Comparison of ENCODE assay signal across 8 cellular contexts in genomic region chr19:58466760-58467589, GRCh38. TPM values are rescaled to one million over a fixed set of nuclear protein-coding genes. Genes with fewer than 3 reads are reported as not detected.
DNase-seq lines count a peak whose midpoint lies in the region; ATAC-seq and TF ChIP-seq lines count a peak whose summit lies in the region.

TSS of gene ZNF324 (plus strand) at chr19:58467080. CDS start at chr19:58469186, 2,106 bp downstream.

- TF ChIP-seq POLR2A in erythroblast (IDR thresholded peaks at IDR 0.05; ENCODE audit: low read length), result peak; percentile 80

- H3K27ac ChIP-seq in PC-9 (no peak within 1 kb of the TSS), muscle layer of colon (ENCODE audit: low read depth, low read length) (peak within 1 kb of the TSS; percentile 84)

- peak within 1 kb of the TSS; percentile 77 for H2AFZ ChIP-seq in PC-9

- POLR2A ChIA-PET in PC-9 (lab: Charles Lee; ENCODE audit: unreplicated experiment), result interaction anchor here (1.2 kb wide), 1 partner anchor 15 kb away, joined by 10 read pairs; no protein-coding TSS in a partner anchor

- peak; percentile 96 for DNase-seq in DMS153 treated with DMSO at 0.1 percent for 48 hours (lab: John Stamatoyannopoulos, UW; ENCODE audit: unreplicated experiment)
- DNase-seq in Jurkat, Clone E6-1 (ENCODE audit: low read depth, low spot score), result peak; percentile 93
- peak; percentile 85 to 96 for DNase-seq in PC-9
- peak; percentile 97 for DNase-seq in activated T-cell treated with anti-CD3 and anti-CD28 coated beads, Interleukin-2, amount 50 U/mL, for 1 hour
- DNase-seq in erythroblast (lab: John Stamatoyannopoulos, UW), result peak; percentile 97 to 98
- DNase-seq in stimulated activated CD8-positive, alpha-beta memory T cell treated with anti-CD3 and anti-CD28 coated beads, Interleukin-7, amount 100 ng/mL, for 24 hours (ENCODE audit: low read depth), result peak; percentile 95

- CTCF ChIA-PET in PC-9 (lab: Charles Lee), result no interaction called here

- H3K9ac ChIP-seq in muscle layer of colon (ENCODE audit: low read length), result peak within 1 kb of the TSS; percentile 33

- H3K36me3 ChIP-seq in PC-9 (ENCODE audit: low read depth) (no peaks in the 10 kb centered on the region), muscle layer of colon (ENCODE audit: insufficient read depth, low read length) (peaks cover 14% of the 10 kb centered on the region)

- peak within 1 kb of the TSS; percentile 84 for H3K4me2 ChIP-seq in PC-9

- no peak for TF ChIP-seq CTCF in PC-9 (conservative IDR thresholded peaks at IDR 0.05)

- BruUV-seq in PC-9 (replicated peaks; lab: Mats Ljungman, UMichigan), result TSS peak; percentile 48

- no peaks in the 10 kb centered on the region for H3F3A ChIP-seq in PC-9 (ENCODE audit: insufficient read depth, low read depth)

- H3K4me3 ChIP-seq in Jurkat, Clone E6-1 (ENCODE audit: low read length), result peak within 1 kb of the TSS; percentile 72
- H3K4me3 ChIP-seq in PC-9 (peak within 1 kb of the TSS; percentile 68), muscle layer of colon (ENCODE audit: low read depth in 1 of 2, low read length in 2 of 2) (peak within 1 kb of the TSS; percentile 70 to 81)

- peaks cover 11% of the 10 kb centered on the region; the same call in 1 of the 2 replicates for H3K79me2 ChIP-seq in PC-9 (ENCODE audit: low read depth)

- no peaks in the 10 kb centered on the region for H3K9me2 ChIP-seq in PC-9 (ENCODE audit: insufficient read depth)

- 0 out of 2 replicates have a peak, but pooled peaks cover 10% of the 10 kb centered on the region for H4K20me1 ChIP-seq in PC-9 (ENCODE audit: insufficient read depth)

- H3K27me3 ChIP-seq in PC-9 (ENCODE audit: insufficient read depth, low read depth) (no peaks in the 10 kb centered on the region), muscle layer of colon (ENCODE audit: control insufficient read depth in 1 of 2, insufficient read depth in 2 of 2, low read length in 2 of 2) (no peaks in the 10 kb centered on the region)

- peak; percentile 85 for ATAC-seq in GM21619 (IDR thresholded peaks at IDR 0.05; ENCODE audit: unreplicated experiment)

- no peaks in the 10 kb centered on the region for H3K9me3 ChIP-seq in PC-9 (ENCODE audit: insufficient read depth, low read depth)
- H3K9me3 ChIP-seq in muscle layer of colon (ENCODE audit: low read length), result no peaks in the 10 kb centered on the region

- H3K4me1 ChIP-seq in PC-9 (replicated peaks; ENCODE audit: insufficient read depth), result no peaks in the 10 kb centered on the region
- H3K4me1 ChIP-seq in muscle layer of colon (ENCODE audit: insufficient read depth, low read length), result peaks cover 15% of the 10 kb centered on the region

- intact Hi-C loops in PC-9 (cut with micrococcal nuclease; ENCODE audit: unreplicated experiment), result loop anchor here (2.0 to 5.0 kb wide), 2 partner anchors 58 to 105 kb away; partner anchors contain the start of genes ZNF497 and ZNF584

RNA-seq across cellular contexts. Expression of gene ZNF324, which starts in this region (rescaled TPM):
- 5.7 TPM for polyA plus RNA-seq in Jurkat, Clone E6-1 (2012; ENCODE audit: insufficient read depth, insufficient read length)
- total RNA-seq in PC-9 (2021), result 5.9 and 8.1 TPM in 2 replicates
